ENCODE assay signal across 8 cellular contexts in the genomic region with DNA sequence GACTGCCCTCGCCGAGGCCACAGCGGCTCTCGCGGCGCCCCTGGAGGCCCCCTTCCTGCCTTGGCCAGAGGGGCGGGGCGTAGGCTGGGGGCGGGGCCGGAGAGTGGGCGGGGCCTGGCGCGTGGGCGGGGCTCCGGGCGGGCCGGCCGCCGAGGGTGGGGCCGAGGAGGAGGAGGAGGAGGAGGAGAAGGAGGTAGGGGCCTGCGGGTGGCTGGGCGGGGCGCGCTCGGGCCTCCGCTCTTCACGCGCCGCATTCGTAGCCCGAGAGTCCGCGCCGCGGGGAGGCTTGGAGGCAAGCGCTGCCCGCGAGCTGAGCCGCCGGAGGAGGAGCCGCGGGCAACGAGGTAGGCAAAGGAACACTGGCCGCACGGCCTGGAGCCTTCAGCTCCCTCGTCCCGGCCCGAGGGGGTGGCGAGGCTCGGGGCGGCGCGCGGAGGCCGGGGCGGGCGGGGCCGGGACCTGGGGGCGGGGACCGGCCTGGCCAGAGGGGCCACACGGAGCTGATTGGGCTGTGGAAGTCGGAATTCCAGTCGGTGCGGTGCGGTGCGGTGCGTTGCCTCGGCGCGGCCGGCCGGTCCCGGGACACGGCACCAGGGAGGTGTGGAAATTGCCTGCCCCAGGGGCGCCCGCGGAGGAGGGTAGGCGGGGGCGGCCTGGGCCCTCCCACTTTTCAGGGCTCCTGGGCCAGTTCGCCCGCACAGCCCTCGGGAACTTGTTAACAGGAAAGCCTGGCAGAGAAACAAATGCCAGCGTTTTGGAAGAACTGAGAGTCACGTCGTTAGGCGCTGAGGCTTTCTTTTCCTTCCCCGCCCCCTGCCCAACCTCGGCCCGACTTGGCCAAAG. TPM values are rescaled to one million over a fixed set of nuclear protein-coding genes. Genes with fewer than 3 reads are reported as not detected.
DNase-seq lines count a peak whose midpoint lies in the region; ATAC-seq and TF ChIP-seq lines count a peak whose summit lies in the region.

PPP2R3A (plus strand) TSS at position 223 of the 843 bp plus-strand sequence. CDS start 35,771 bp downstream, outside the sequence.

- ATAC-seq in GM19035 (IDR thresholded peaks at IDR 0.05; ENCODE audit: unreplicated experiment) (peak; percentile 85), HG03342 (IDR thresholded peaks at IDR 0.05; ENCODE audit: unreplicated experiment) (peak; percentile 82), lower lobe of right lung (peak; percentile 97 to 99)

- H3K36me3 ChIP-seq in lower lobe of right lung, result no peaks in the 10 kb centered on the region

- H3K27ac ChIP-seq in lower lobe of right lung, result peak within 1 kb of the TSS; percentile 82

- intact Hi-C loops in lower lobe of right lung (cut with DNase I), result no loop called here

- peaks cover 14% of the 10 kb centered on the region for H3K4me1 ChIP-seq in lower lobe of right lung

- H3K9me3 ChIP-seq in lower lobe of right lung, result peaks cover 3% of the 10 kb centered on the region

- in situ Hi-C loops in ACHN (cut with HindIII; ENCODE audit: low pct_ligation_motif_present, low pct_unique_long_range_greater_than_20kb, low sequenced_read_pairs), result no loop called here

- no peak for TF ChIP-seq CTCF in lower lobe of right lung (IDR thresholded peaks at IDR 0.05)

- DNase-seq in ACHN (peak; percentile 76), NCI-H526 treated with DMSO at 0.1 percent for 48 hours (lab: John Stamatoyannopoulos, UW) (peak; percentile 55), lower lobe of right lung (peak; percentile 87)
- DNase-seq in activated CD8-positive, alpha-beta memory T cell treated with anti-CD3 and anti-CD28 coated beads for 4 hours (ENCODE audit: low read depth in 2 of 2), result peak; percentile 31 to 32
- DNase-seq in effector CD4-positive, alpha-beta T cell, result peak; percentile 39
- peak; percentile 53 to 66 for DNase-seq in stimulated activated CD4-positive, alpha-beta T cell treated with anti-CD3 and anti-CD28 coated beads, Interleukin-4, amount 100 ng/mL, for 4 hours

- H3K27me3 ChIP-seq in lower lobe of right lung (ENCODE audit: low read depth), result no peaks in the 10 kb centered on the region

- peak within 1 kb of the TSS; percentile 82 for H3K4me3 ChIP-seq in lower lobe of right lung

RNA-seq across cellular contexts. Expression of gene PPP2R3A, which starts in this region (rescaled TPM):
- 9.0 TPM for total RNA-seq in lower lobe of right lung

Comparison
In these comparisons a context has a peak if more than half of its experiments do, and no peak if none do; other contexts are left out.
1. Peak in every context shown above with its lines: DNase-seq, ATAC-seq, H3K4me3 ChIP-seq and H3K27ac ChIP-seq.
2. DNase-seq: peak in every context shown above with its lines; median percentile 87 in lower lobe of right lung; 76 in ACHN; 60 in stimulated activated CD4-positive, alpha-beta T cell treated with anti-CD3 and anti-CD28 coated beads, Interleukin-4, amount 100 ng/mL, for 4 hours; 55 in NCI-H526 treated with DMSO at 0.1 percent for 48 hours; 39 in effector CD4-positive, alpha-beta T cell; 32 in activated CD8-positive, alpha-beta memory T cell treated with anti-CD3 and anti-CD28 coated beads for 4 hours.